Comparison of ENCODE assay signal across 19 cellular contexts in the genomic region with DNA sequence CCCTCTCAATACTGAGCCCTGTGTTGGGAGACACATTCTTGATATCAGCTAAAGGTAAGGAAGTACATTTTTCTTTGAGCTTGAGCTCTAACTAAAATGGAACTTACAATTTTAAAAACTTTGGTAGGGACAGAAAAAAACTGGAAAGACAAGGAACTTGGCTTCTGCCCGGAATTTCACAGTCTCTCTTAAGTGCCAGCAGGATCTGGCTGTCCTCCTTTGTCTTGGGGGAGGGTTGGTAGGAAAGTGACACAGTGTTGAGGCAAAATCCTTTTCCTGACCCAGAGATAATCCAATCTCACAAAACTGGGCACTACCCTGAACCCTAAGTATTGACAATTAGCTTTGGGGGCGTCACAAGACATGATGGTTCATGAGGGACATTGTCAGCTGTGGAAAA. TPM values are rescaled to one million over a fixed set of nuclear protein-coding genes. Genes with fewer than 3 reads are reported as not detected.
"Had no signal": no experiment of that assay in that cellular context is flagged by ENCODE, and none has a peak within 500 bp of the region (broad histone marks: within the 10 kb centered on the region; RNA-seq: fewer than 3 reads in every experiment).

No MANE protein-coding gene starts in this region.

- H3K4me3 ChIP-seq: cardiac muscle cell, pancreas, spleen, testis, upper lobe of left lung had no signal

- H3K36me3 Mint-ChIP-seq: activated naive CD4-positive, alpha-beta T cell treated with anti-CD3 and anti-CD28 coated beads, Interleukin-2, amount 50 U/mL, for 72 hours; natural killer cell; stimulated activated memory B cell treated with anti-CD40 and anti-IgM and Interleukin-4, amounts not matched to agents 10 μg/mL and 1 μg/mL and 100 μg/mL, for 72 hours had no signal

- ATAC-seq: activated naive CD4-positive, alpha-beta T cell treated with anti-CD3 and anti-CD28 coated beads, Interleukin-2, amount 50 U/mL, for 72 hours; effector memory CD8-positive, alpha-beta T cell; natural killer cell; pancreas; stimulated activated memory B cell treated with anti-CD40 and anti-IgM and Interleukin-4, amounts not matched to agents 10 μg/mL and 1 μg/mL and 100 μg/mL, for 72 hours had no signal

- H3K9me3 Mint-ChIP-seq: activated naive CD4-positive, alpha-beta T cell treated with anti-CD3 and anti-CD28 coated beads, Interleukin-2, amount 50 U/mL, for 72 hours; effector memory CD8-positive, alpha-beta T cell; natural killer cell; stimulated activated memory B cell treated with anti-CD40 and anti-IgM and Interleukin-4, amounts not matched to agents 10 μg/mL and 1 μg/mL and 100 μg/mL, for 72 hours had no signal

- H3K27ac Mint-ChIP-seq: activated naive CD4-positive, alpha-beta T cell treated with anti-CD3 and anti-CD28 coated beads, Interleukin-2, amount 50 U/mL, for 72 hours; effector memory CD8-positive, alpha-beta T cell; natural killer cell; stimulated activated memory B cell treated with anti-CD40 and anti-IgM and Interleukin-4, amounts not matched to agents 10 μg/mL and 1 μg/mL and 100 μg/mL, for 72 hours had no signal

- H3K4me1 Mint-ChIP-seq: natural killer cell; stimulated activated memory B cell treated with anti-CD40 and anti-IgM and Interleukin-4, amounts not matched to agents 10 μg/mL and 1 μg/mL and 100 μg/mL, for 72 hours had no signal

- H3K4me1 ChIP-seq: testis, upper lobe of left lung had no signal

- H3K9me3 ChIP-seq: neutrophil, pancreas, spleen, testis, upper lobe of left lung had no signal

- H3K27me3 ChIP-seq: cardiac muscle cell, neutrophil, pancreas, spleen, testis, upper lobe of left lung had no signal

- H3K27ac ChIP-seq: cardiac muscle cell, neutrophil, pancreas, spleen, testis, upper lobe of left lung had no signal

- H3K4me3 Mint-ChIP-seq: effector memory CD8-positive, alpha-beta T cell; natural killer cell; stimulated activated memory B cell treated with anti-CD40 and anti-IgM and Interleukin-4, amounts not matched to agents 10 μg/mL and 1 μg/mL and 100 μg/mL, for 72 hours had no signal

- DNase-seq: activated CD4-positive, alpha-beta T cell treated with anti-CD3 and anti-CD28 coated beads, Interleukin-2, amount 50 U/mL, for 1 hour; activated CD4-positive, CD25-positive, alpha-beta regulatory T cell treated with anti-CD3 and anti-CD28 coated beads, Interleukin-2, amount 50 U/mL, for 72 hours; activated CD8-positive, alpha-beta memory T cell treated with anti-CD3 and anti-CD28 coated beads for 24 hours; activated gamma-delta T cell treated with Interleukin-2 at 50 U/mL for 16 hours; effector memory CD8-positive, alpha-beta T cell; hippocampal formation; natural killer cell; pancreas; spleen; stimulated activated CD4-positive, alpha-beta T cell treated with anti-CD3 and anti-CD28 coated beads, Interleukin-4, amount 100 ng/mL, for 4 hours; T-helper 1 cell; T1000; testis; upper lobe of left lung had no signal

- H3K36me3 ChIP-seq: cardiac muscle cell, neutrophil, pancreas, spleen, upper lobe of left lung had no signal

RNA-seq across cellular contexts. Expression of a gene that starts 45.3 kb away (rescaled TPM):
- total RNA-seq: activated naive CD4-positive, alpha-beta T cell treated with anti-CD3 and anti-CD28 coated beads, Interleukin-2, amount 50 U/mL, for 72 hours; dermis microvascular lymphatic vessel endothelial cell; natural killer cell; spleen; upper lobe of left lung had no signal
- polyA plus RNA-seq: cardiac muscle cell had no signal
